9 cellular contexts compared by ENCODE assay signal in the genomic region with DNA sequence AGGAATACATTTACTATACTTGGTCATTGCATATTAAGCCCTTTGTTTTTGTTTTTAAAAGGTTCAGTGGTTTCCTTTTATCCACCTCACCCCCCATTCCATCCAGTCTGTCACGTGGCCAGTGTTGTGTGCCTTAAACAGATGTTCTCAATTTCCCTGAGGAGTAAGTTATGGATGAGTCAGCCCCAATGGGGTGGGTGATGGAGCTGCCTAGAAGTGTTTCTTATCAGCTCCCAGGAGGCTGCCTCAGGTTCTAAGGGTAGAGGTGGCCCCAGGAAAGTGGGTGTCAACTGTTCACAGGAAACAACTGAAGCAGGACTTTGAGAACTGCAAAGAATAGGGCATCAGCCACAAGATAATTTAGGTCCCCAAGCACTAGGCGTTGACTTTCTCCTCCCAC. TPM values are rescaled to one million over a fixed set of nuclear protein-coding genes. Genes with fewer than 3 reads are reported as not detected.
DNase-seq lines count a peak whose midpoint lies in the region; ATAC-seq, FAIRE-seq and TF ChIP-seq lines count a peak whose summit lies in the region.
"Had no signal": no experiment of that assay in that cellular context is flagged by ENCODE, and none has a peak within 500 bp of the region (broad histone marks: within the 10 kb centered on the region; RNA-seq: fewer than 3 reads in every experiment).

No MANE protein-coding gene starts in this region.

- H3K27ac Mint-ChIP-seq in astrocyte (ENCODE audit: unreplicated experiment) = peak overlapping the region; percentile 92

- 80 to 85% methylated on average over 2 of the region's 2 CpGs for WGBS in gastroesophageal sphincter (ENCODE audit: low coverage in 1 of 2), 2 donors

- H3K27me3 ChIP-seq in astrocyte (ENCODE audit: insufficient read depth, low read length) (no peaks in the 10 kb centered on the region), gastroesophageal sphincter (no peaks in the 10 kb centered on the region)

- peak overlapping the region; percentile 76 for H3K4me2 ChIP-seq in astrocyte (ENCODE audit: low read length)

- peaks cover 44% of the 10 kb centered on the region for H3K4me1 Mint-ChIP-seq in astrocyte (ENCODE audit: low read depth, unreplicated experiment)

- H3K36me3 ChIP-seq in astrocyte (ENCODE audit: insufficient read depth, low read length) = no peaks in the 10 kb centered on the region
- no peaks in the 10 kb centered on the region for H3K36me3 ChIP-seq in gastroesophageal sphincter

- H3K79me2 ChIP-seq in astrocyte (ENCODE audit: insufficient read depth, low read length) = no peaks in the 10 kb centered on the region

- H2AFZ ChIP-seq in astrocyte (ENCODE audit: low read depth, low read length) = no peak overlapping the region

- peaks cover 46% of the 10 kb centered on the region for H3K4me1 ChIP-seq in astrocyte (ENCODE audit: insufficient read depth, low read length)
- H3K4me1 ChIP-seq in gastroesophageal sphincter = no peaks in the 10 kb centered on the region

- no peaks in the 10 kb centered on the region for H3K9me3 ChIP-seq in astrocyte (ENCODE audit: insufficient read depth, low read depth, low read length)
- no peaks in the 10 kb centered on the region for H3K9me3 ChIP-seq in gastroesophageal sphincter

- no peaks in the 10 kb centered on the region for H3K9me3 Mint-ChIP-seq in astrocyte (ENCODE audit: unreplicated experiment)

- no peaks in the 10 kb centered on the region for H4K20me1 ChIP-seq in astrocyte (ENCODE audit: insufficient read depth, low read length)

- TF ChIP-seq CTCF in AG09319 (IDR thresholded peaks at IDR 0.05; ENCODE audit: low read depth, low read length) = no peak
- no peak for TF ChIP-seq CTCF in astrocyte (IDR thresholded peaks at IDR 0.05; ENCODE audit: insufficient read depth, low read depth, low read length)
- TF ChIP-seq CTCF in gastroesophageal sphincter (IDR thresholded peaks at IDR 0.05) = no peak

- peaks cover 4% of the 10 kb centered on the region for H3K36me3 Mint-ChIP-seq in astrocyte (ENCODE audit: low read depth, unreplicated experiment)

- ATAC-seq in GM18861 (IDR thresholded peaks at IDR 0.05; ENCODE audit: unreplicated experiment) = no peak
- ATAC-seq in HG03175 (IDR thresholded peaks at IDR 0.05; ENCODE audit: unreplicated experiment) = no peak
- ATAC-seq in gastroesophageal sphincter = no peak

- TF ChIP-seq EP300 in gastroesophageal sphincter (IDR thresholded peaks at IDR 0.05) = no peak

- TF ChIP-seq POLR2A in gastroesophageal sphincter (IDR thresholded peaks at IDR 0.05) = no peak

- peak; percentile 65 for FAIRE-seq in astrocyte (lab: Jason Lieb, UNC)

- DNase-seq in AG09319 (ENCODE audit: extremely low read depth, low read depth) (peak; percentile 90), HPDE6-E6E7 (ENCODE audit: extremely low spot score) (peak; percentile 47), astrocyte (ENCODE audit: low read depth) (peak; percentile 99), kidney glomerular epithelial cell (lab: John Stamatoyannopoulos, UW) (peak; percentile 89)
- DNase-seq in stimulated activated CD4-positive, alpha-beta T cell treated with anti-CD3 and anti-CD28 coated beads, Interleukin-4, amount 100 ng/mL, for 1 hour = no peak

- H3K4me3 Mint-ChIP-seq in astrocyte (ENCODE audit: unreplicated experiment) = peak overlapping the region; percentile 57

- H3K27me3 Mint-ChIP-seq in astrocyte (ENCODE audit: low read depth, unreplicated experiment) = no peaks in the 10 kb centered on the region

- H3K27ac ChIP-seq in astrocyte (ENCODE audit: low read depth, low read length) (peak overlapping the region; percentile 98), gastroesophageal sphincter (no peak overlapping the region)

- peak overlapping the region; percentile 78 for H3K9ac ChIP-seq in astrocyte (ENCODE audit: low read length)

- no peak overlapping the region for H3K4me3 ChIP-seq in astrocyte (ENCODE audit: insufficient read depth, low read depth, low read length)
- no peak overlapping the region for H3K4me3 ChIP-seq in gastroesophageal sphincter

RNA-seq across cellular contexts. Expression of a gene that starts 41.1 kb away (rescaled TPM):
- total RNA-seq in astrocyte (11.6 and 11.8 TPM in 2 replicates), gastroesophageal sphincter (under 1 TPM in 2 of 4 donors, not detected in 2; 0.13 to 0.15 TPM)
- total RNA-seq: Right ventricle myocardium inferior had no signal

Comparison
In these comparisons a context has a peak if more than half of its experiments do, and no peak if none do; other contexts are left out.
1. RNA of a gene that starts 41.1 kb away (total RNA-seq): 11.6 to 11.8 TPM in astrocyte; 0.13 to 0.15 TPM in gastroesophageal sphincter; every median in the first group is over 10 times any median in the second.